1 cellular context compared by ENCODE assay signal in the genomic region with DNA sequence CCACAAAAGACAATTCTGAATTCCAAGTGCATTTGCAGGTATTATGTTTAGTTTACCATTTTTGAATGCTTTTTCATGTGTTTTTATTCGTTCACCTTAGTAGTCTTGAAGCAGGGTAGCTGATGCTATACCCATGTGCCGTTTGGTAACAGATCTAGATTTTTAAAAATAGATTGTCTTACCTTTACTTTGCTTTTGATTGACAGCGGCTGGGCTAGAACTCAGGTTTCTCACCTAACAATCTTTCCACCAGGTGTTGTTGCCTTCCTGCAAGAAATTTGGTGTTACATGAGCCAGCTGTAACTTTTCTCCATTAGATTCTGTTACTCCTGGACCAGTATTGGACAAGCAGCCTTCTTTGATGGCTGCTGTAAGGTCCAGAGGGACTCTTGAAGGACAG.
TF ChIP-seq lines count a peak whose summit lies in the region.

No MANE protein-coding gene starts in this region.

TF ChIP-seq in H1, 55 proteins besides CTCF, POLR2A, EP300 and RAD21:
- no peak for TF ChIP-seq MAFK (IDR thresholded peaks at IDR 0.05; ENCODE audit: low read depth, low read length)
